ENCODE assay signal across 8 cellular contexts in the genomic region with DNA sequence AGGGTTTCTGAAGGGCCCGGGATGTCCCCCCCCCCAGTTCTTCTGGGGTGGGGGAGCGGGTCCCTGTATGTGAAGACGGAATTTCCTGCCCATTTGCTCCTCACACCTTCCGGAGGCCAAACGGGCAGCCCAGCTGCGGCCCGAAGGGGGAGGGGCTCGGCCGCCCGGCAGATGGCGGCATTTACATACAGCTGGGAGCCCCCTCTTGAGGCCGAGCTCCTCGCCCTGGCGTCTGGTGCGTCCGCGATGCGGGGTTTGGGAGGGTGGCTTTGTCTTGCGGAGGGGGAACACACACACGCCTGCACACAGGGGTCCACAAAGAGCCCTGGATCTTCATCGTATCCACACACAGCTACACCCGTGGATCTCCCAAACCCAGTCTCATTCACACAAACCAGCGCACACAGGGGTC. TPM values are rescaled to one million over a fixed set of nuclear protein-coding genes. Genes with fewer than 3 reads are reported as not detected.
DNase-seq lines count a peak whose midpoint lies in the region; ATAC-seq and TF ChIP-seq lines count a peak whose summit lies in the region.

No MANE protein-coding gene starts in this region.

- DNase-seq in H9 (peak; percentile 95), NCI-H510A (lab: John Stamatoyannopoulos, UW) (peak; percentile 89), iris pigment epithelial cell (ENCODE audit: low read depth) (peak; percentile 39), thoracic aorta (ENCODE audit: low spot score) (no peak)

- peak overlapping the region; percentile 16 for H3K4me3 ChIP-seq in thoracic aorta

- H3K4me2 ChIP-seq in H9 (ENCODE audit: insufficient read depth, insufficient read length, low read length): peak overlapping the region; percentile 91

- no peak overlapping the region for H3K18ac ChIP-seq in H9 (ENCODE audit: insufficient read length, low read depth, low read length)

- peaks cover 63% of the 10 kb centered on the region for H3K27me3 Mint-ChIP-seq in H9 (ENCODE audit: low read depth)
- peaks cover 21% of the 10 kb centered on the region for H3K27me3 Mint-ChIP-seq in activated naive CD8-positive, alpha-beta T cell

- H3K27me3 ChIP-seq in H9 (ENCODE audit: insufficient read depth, low read length) (peaks cover 8% of the 10 kb centered on the region; the same call in 1 of the 2 replicates), thoracic aorta (replicated peaks; ENCODE audit: insufficient read depth) (peaks cover 4% of the 10 kb centered on the region)

- H4K91ac ChIP-seq in H9 (ENCODE audit: insufficient read length, low read depth, low read length): no peak overlapping the region

- peak overlapping the region in 1 of 3 experiments; percentile 8; a peak in 3 of 7 replicates for H3K27ac Mint-ChIP-seq in H9
- no peak overlapping the region for H3K27ac Mint-ChIP-seq in activated naive CD8-positive, alpha-beta T cell

- no peaks in the 10 kb centered on the region for H3K79me1 ChIP-seq in H9 (ENCODE audit: insufficient read depth, low read depth, low read length, poor library complexity, severe bottlenecking)

- peaks cover 0 to 8% (median 1%) of the 10 kb centered on the region in 3 experiments; a peak in 4 of 7 replicates for H3K36me3 Mint-ChIP-seq in H9 (ENCODE audit: insufficient read depth in 1 of 3, low read depth in 3 of 3)
- no peaks in the 10 kb centered on the region for H3K36me3 Mint-ChIP-seq in activated naive CD8-positive, alpha-beta T cell

- H4K20me1 ChIP-seq in H9 (ENCODE audit: control insufficient read depth, insufficient read depth, insufficient read length): no peaks in the 10 kb centered on the region

- no peak overlapping the region for H2BK15ac ChIP-seq in H9 (ENCODE audit: low read depth, low read length)

- peak overlapping the region; percentile 45 to 84 for H3K4me3 Mint-ChIP-seq in H9
- H3K4me3 Mint-ChIP-seq in activated naive CD8-positive, alpha-beta T cell: peak overlapping the region; percentile 70

- H3K14ac ChIP-seq in H9 (ENCODE audit: insufficient read depth, low read length): no peak overlapping the region

- no peak overlapping the region for H4K8ac ChIP-seq in H9 (replicated peaks; ENCODE audit: insufficient read length, low read depth, low read length)

- no peak overlapping the region for H3T11ph ChIP-seq in H9 (ENCODE audit: low read length)

- H2BK12ac ChIP-seq in H9 (ENCODE audit: insufficient read length, low read depth, low read length): no peak overlapping the region

- no peak overlapping the region for H2BK120ac ChIP-seq in H9 (ENCODE audit: low read depth, low read length, poor library complexity, severe bottlenecking)

- peaks cover 11 to 22% of the 10 kb centered on the region in 2 experiments for H3K4me1 Mint-ChIP-seq in H9
- peaks cover 14% of the 10 kb centered on the region for H3K4me1 Mint-ChIP-seq in activated naive CD8-positive, alpha-beta T cell (ENCODE audit: low read depth)

- no peaks in the 10 kb centered on the region for H3K9me3 ChIP-seq in H9 (ENCODE audit: control insufficient read depth, low read depth, low read length)
- no peaks in the 10 kb centered on the region for H3K9me3 ChIP-seq in thoracic aorta

- TF ChIP-seq CTCF in C4-2B (conservative IDR thresholded peaks at IDR 0.05) (peak; percentile 67), H9 (conservative IDR thresholded peaks at IDR 0.05) (peak; percentile 47; the same call in 2 of the 3 replicates), thoracic aorta (IDR thresholded peaks at IDR 0.05) (no peak)

- H3K9me3 Mint-ChIP-seq in H9: peaks cover 0 to 5% of the 10 kb centered on the region in 2 experiments; a peak in 4 of 5 replicates
- H3K9me3 Mint-ChIP-seq in activated naive CD8-positive, alpha-beta T cell (ENCODE audit: low read depth): no peaks in the 10 kb centered on the region

- H2AFZ ChIP-seq in H9 (ENCODE audit: low read length): no peak overlapping the region

- H3K9ac ChIP-seq in H9 (ENCODE audit: extremely low read depth, insufficient read length, low read length): no peak overlapping the region

- no peak for ATAC-seq in thoracic aorta (ENCODE audit: insufficient number of reproducible peaks, low FRiP score, low read depth)
- no peak for ATAC-seq in HG03139 (IDR thresholded peaks at IDR 0.05; ENCODE audit: unreplicated experiment)
- ATAC-seq in HG03354 (IDR thresholded peaks at IDR 0.05; ENCODE audit: poor library complexity, severe bottlenecking, unreplicated experiment): no peak

- no CpG with 5 or more reads among the region's 23 CpGs for WGBS in H9 (ENCODE audit: extremely low coverage, insufficient read length, low lambda C conversion rate)

- H4K5ac ChIP-seq in H9 (ENCODE audit: insufficient read length, low read depth, low read length): no peak overlapping the region

- no peak overlapping the region for H2AK5ac ChIP-seq in H9 (ENCODE audit: insufficient read length, low read length)

- H3K79me2 ChIP-seq in H9 (ENCODE audit: insufficient read depth, low read length): no peaks in the 10 kb centered on the region

- H3K4ac ChIP-seq in H9 (ENCODE audit: low read depth, low read length): no peak overlapping the region

- H2BK5ac ChIP-seq in H9 (ENCODE audit: insufficient read length, low read length): no peak overlapping the region

- no peak overlapping the region for H3K56ac ChIP-seq in H9 (ENCODE audit: insufficient read length, low read depth, low read length)

- H3K27ac ChIP-seq in C4-2B: peak overlapping the region; percentile 2; the same call in 1 of the 2 replicates
- no peak overlapping the region for H3K27ac ChIP-seq in H9 (ENCODE audit: insufficient read length, low read depth, low read length)
- no peak overlapping the region for H3K27ac ChIP-seq in thoracic aorta

- H3K23ac ChIP-seq in H9 (ENCODE audit: insufficient read length, low read depth, low read length): no peak overlapping the region

- peaks cover 10% of the 10 kb centered on the region for H3K23me2 ChIP-seq in H9 (ENCODE audit: insufficient read length, low read depth, low read length, poor library complexity, severe bottlenecking)

- H3K4me1 ChIP-seq in H9 (ENCODE audit: insufficient read depth, low read length) (no peaks in the 10 kb centered on the region), thoracic aorta (ENCODE audit: control insufficient read depth in 1 of 2, low read depth in 2 of 2) (peaks cover 9 to 11% of the 10 kb centered on the region in 2 donors)

- H3K36me3 ChIP-seq in thoracic aorta: no peaks in the 10 kb centered on the region

- H2BK20ac ChIP-seq in H9 (ENCODE audit: low read depth, low read length, poor library complexity, severe bottlenecking): no peak overlapping the region

RNA-seq across cellular contexts. Expression of a gene that starts 0.9 kb away (rescaled TPM):
- 2.4 and 2.5 TPM in 2 replicates for total RNA-seq in H9 (2021)
- total RNA-seq in thoracic aorta: not detected

RNA-seq across cellular contexts. Expression of a gene that starts 17.1 kb away (rescaled TPM):
- 6.7 and 6.9 TPM in 2 replicates for total RNA-seq in H9 (2021)
- not detected for total RNA-seq in thoracic aorta

RNA-seq across cellular contexts. Expression of a gene that starts 17.2 kb away (rescaled TPM):
- 121 and 128 TPM in 2 replicates for total RNA-seq in H9 (2021)
- total RNA-seq in thoracic aorta: 10 to 100 TPM; 25.7 to 51.4 TPM

RNA-seq across cellular contexts. Expression of a gene that starts 34.8 kb away (rescaled TPM):
- total RNA-seq in H9 (2021) (2.1 and 2.2 TPM in 2 replicates), thoracic aorta (1 to 10 TPM; 5.6 to 6.2 TPM)

RNA-seq across cellular contexts. Expression of a gene that starts 42.1 kb away (rescaled TPM):
- total RNA-seq in H9 (2021): 18.8 and 18.9 TPM in 2 replicates
- total RNA-seq in thoracic aorta: 10 to 100 TPM; 11.4 to 12.0 TPM
